Comparison of ENCODE assay signal across 1 cellular context in the genomic region with DNA sequence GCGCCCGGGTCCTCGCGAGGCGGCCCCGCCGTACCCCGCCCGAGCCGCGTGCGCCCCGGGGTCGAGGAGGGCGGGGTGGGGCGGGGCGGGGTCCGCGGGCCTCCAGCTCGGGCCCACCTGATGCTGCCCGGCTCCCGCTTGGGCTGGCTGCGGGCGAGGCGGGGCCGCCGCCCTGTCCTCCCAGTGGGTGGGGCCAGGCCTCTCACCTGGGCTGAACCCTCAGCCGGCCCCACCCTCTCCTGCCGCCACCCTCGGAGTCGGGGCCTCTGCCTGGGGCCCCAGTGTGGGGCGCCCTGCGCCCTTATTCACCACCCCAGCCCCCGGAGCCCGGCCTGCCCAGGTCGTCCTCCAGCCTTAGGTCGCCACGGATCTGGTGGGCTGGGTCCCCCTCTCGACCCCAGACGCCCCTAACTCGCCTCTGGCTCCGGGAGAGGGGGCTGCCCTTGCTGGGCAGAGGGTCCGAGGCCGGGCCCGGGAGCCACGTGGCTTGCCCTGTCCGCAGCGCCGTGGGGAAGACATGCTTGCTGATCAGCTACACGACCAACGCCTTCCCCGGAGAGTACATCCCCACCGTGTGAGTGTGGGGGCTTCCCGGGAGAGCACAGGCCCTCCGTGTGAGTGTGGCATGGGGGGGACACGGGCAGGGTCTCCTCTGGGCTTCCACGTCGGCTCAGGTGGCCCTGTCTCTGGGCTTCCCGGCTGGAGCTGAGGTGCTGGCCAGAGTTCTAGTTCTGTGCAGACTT.
TF ChIP-seq lines count a peak whose summit lies in the region.

No MANE protein-coding gene starts in this region.

TF ChIP-seq in K562, 482 proteins besides CTCF, POLR2A, EP300 and RAD21 (continued from another document and continues in another):
- TF ChIP-seq, protein P1, sequence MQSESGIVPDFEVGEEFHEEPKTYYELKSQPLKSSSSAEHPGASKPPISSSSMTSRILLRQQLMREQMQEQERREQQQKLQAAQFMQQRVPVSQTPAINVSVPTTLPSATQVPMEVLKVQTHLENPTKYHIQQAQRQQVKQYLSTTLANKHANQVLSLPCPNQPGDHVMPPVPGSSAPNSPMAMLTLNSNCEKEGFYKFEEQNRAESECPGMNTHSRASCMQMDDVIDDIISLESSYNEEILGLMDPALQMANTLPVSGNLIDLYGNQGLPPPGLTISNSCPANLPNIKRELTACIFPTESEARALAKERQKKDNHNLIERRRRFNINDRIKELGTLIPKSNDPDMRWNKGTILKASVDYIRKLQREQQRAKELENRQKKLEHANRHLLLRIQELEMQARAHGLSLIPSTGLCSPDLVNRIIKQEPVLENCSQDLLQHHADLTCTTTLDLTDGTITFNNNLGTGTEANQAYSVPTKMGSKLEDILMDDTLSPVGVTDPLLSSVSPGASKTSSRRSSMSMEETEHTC (IDR thresholded peaks at IDR 0.05): no peak
- peak in 1 of 2 experiments; percentile 90; a peak in 2 of 4 replicates for TF ChIP-seq HDAC1 (IDR thresholded peaks at IDR 0.05)
- no peak for TF ChIP-seq ETV5 (CRISPR knock-in tag; IDR thresholded peaks at IDR 0.05; ENCODE audit: low read depth)
- TF ChIP-seq ESRRB (CRISPR knock-in tag; IDR thresholded peaks at IDR 0.05; ENCODE audit: borderline replicate concordance): no peak
- TF ChIP-seq NKRF (IDR thresholded peaks at IDR 0.05; ENCODE audit: borderline replicate concordance): peak; percentile 88
- TF ChIP-seq SMARCC2 (IDR thresholded peaks at IDR 0.05; ENCODE audit: low read depth): 0 out of 2 replicates have a peak, but pooled peaks have one; percentile 36
- no peak for TF ChIP-seq ZSCAN32 (CRISPR knock-in tag; IDR thresholded peaks at IDR 0.05)
- peak; percentile 44 for TF ChIP-seq U2AF1 (optimal IDR thresholded peaks at IDR 0.05; ENCODE audit: low read depth, low read length)
- no peak for TF ChIP-seq NCOA1 (IDR thresholded peaks at IDR 0.05; ENCODE audit: low read depth)
- TF ChIP-seq DMBX1 (CRISPR knock-in tag; IDR thresholded peaks at IDR 0.05; ENCODE audit: borderline replicate concordance): no peak
- TF ChIP-seq U2AF2 (optimal IDR thresholded peaks at IDR 0.05; ENCODE audit: low read depth, low read length): no peak
- no peak for TF ChIP-seq PHB2 (IDR thresholded peaks at IDR 0.05; ENCODE audit: low read depth)
- TF ChIP-seq MTA2 (IDR thresholded peaks at IDR 0.05; ENCODE audit: low read depth): no peak
- TF ChIP-seq, protein P2, sequence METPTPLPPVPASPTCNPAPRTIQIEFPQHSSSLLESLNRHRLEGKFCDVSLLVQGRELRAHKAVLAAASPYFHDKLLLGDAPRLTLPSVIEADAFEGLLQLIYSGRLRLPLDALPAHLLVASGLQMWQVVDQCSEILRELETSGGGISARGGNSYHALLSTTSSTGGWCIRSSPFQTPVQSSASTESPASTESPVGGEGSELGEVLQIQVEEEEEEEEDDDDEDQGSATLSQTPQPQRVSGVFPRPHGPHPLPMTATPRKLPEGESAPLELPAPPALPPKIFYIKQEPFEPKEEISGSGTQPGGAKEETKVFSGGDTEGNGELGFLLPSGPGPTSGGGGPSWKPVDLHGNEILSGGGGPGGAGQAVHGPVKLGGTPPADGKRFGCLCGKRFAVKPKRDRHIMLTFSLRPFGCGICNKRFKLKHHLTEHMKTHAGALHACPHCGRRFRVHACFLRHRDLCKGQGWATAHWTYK (CRISPR knock-in tag; IDR thresholded peaks at IDR 0.05): 0 out of 2 replicates have a peak, but pooled peaks have one; percentile 66
- peak; percentile 46; the same call in 1 of the 2 replicates for TF ChIP-seq ZBTB17 (CRISPR knock-in tag; IDR thresholded peaks at IDR 0.05)
- no peak for TF ChIP-seq NCOR1 (IDR thresholded peaks at IDR 0.05)
- TF ChIP-seq THAP12 (CRISPR knock-in tag; IDR thresholded peaks at IDR 0.05): no peak
- TF ChIP-seq FUS (optimal IDR thresholded peaks at IDR 0.05; ENCODE audit: low read depth, low read length): no peak
- no peak for TF ChIP-seq CBX2 (IDR thresholded peaks at IDR 0.05; ENCODE audit: insufficient read depth, low read length, poor library complexity, severe bottlenecking)
- TF ChIP-seq PYGO2 (tag; IDR thresholded peaks at IDR 0.05): no peak
- no peak for TF ChIP-seq ZC3H8 (IDR thresholded peaks at IDR 0.05)
- no peak for TF ChIP-seq MEIS2 (IDR thresholded peaks at IDR 0.05; ENCODE audit: partially characterized antibody)
- no peak for TF ChIP-seq RBBP5 (IDR thresholded peaks at IDR 0.05; ENCODE audit: borderline replicate concordance, insufficient read depth, low read length, poor library complexity, severe bottlenecking)
- TF ChIP-seq TCF7 (IDR thresholded peaks at IDR 0.05; ENCODE audit: borderline replicate concordance): no peak
- TF ChIP-seq ZBTB34 (CRISPR knock-in tag; IDR thresholded peaks at IDR 0.05): no peak
- peak; percentile 42 for TF ChIP-seq SMAD1 (IDR thresholded peaks at IDR 0.05; ENCODE audit: low read depth, low read length, partially characterized antibody)
- TF ChIP-seq SIN3B (IDR thresholded peaks at IDR 0.05; ENCODE audit: low read depth): peak; percentile 40; the same call in 1 of the 2 replicates
- TF ChIP-seq UBTF (IDR thresholded peaks at IDR 0.05; ENCODE audit: borderline replicate concordance in 1 of 2, low read depth in 2 of 2, low read length in 2 of 2): no peak
- peak; percentile 64; the same call in 1 of the 2 replicates for TF ChIP-seq PHF8 (IDR thresholded peaks at IDR 0.05; ENCODE audit: borderline replicate concordance, low read length)
- 0 out of 2 replicates have a peak, but pooled peaks have one; percentile 61 for TF ChIP-seq GATAD2A (IDR thresholded peaks at IDR 0.05)
- TF ChIP-seq JUN (IDR thresholded peaks at IDR 0.05; ENCODE audit: borderline replicate concordance, low read depth, low read length): no peak
- no peak for TF ChIP-seq JUN (CRISPR knock-in tag; IDR thresholded peaks at IDR 0.05; ENCODE audit: borderline replicate concordance)
- no peak for TF ChIP-seq ZZZ3 (IDR thresholded peaks at IDR 0.05)
- TF ChIP-seq HDGF (IDR thresholded peaks at IDR 0.05): no peak
- TF ChIP-seq, protein P3, sequence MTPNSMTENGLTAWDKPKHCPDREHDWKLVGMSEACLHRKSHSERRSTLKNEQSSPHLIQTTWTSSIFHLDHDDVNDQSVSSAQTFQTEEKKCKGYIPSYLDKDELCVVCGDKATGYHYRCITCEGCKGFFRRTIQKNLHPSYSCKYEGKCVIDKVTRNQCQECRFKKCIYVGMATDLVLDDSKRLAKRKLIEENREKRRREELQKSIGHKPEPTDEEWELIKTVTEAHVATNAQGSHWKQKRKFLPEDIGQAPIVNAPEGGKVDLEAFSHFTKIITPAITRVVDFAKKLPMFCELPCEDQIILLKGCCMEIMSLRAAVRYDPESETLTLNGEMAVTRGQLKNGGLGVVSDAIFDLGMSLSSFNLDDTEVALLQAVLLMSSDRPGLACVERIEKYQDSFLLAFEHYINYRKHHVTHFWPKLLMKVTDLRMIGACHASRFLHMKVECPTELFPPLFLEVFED (CRISPR knock-in tag; conservative IDR thresholded peaks at IDR 0.05): no peak
- no peak for TF ChIP-seq ZBTB8A (IDR thresholded peaks at IDR 0.05; ENCODE audit: partially characterized antibody)
- no peak for TF ChIP-seq GATA2 (CRISPR knock-in tag; IDR thresholded peaks at IDR 0.05)
- no peak for TF ChIP-seq CREB3 (tag; conservative IDR thresholded peaks at IDR 0.05; ENCODE audit: low read depth)
- TF ChIP-seq TBP (optimal IDR thresholded peaks at IDR 0.05; ENCODE audit: low read depth, low read length): peak; percentile 38
- TF ChIP-seq RBM22 (IDR thresholded peaks at IDR 0.05; ENCODE audit: low read depth, low read length, poor library complexity, severe bottlenecking): no peak
- no peak for TF ChIP-seq ZNF780A (CRISPR knock-in tag; IDR thresholded peaks at IDR 0.05)
- TF ChIP-seq SETDB1 (IDR thresholded peaks at IDR 0.05; ENCODE audit: low read length): no peak
- TF ChIP-seq HNRNPL (IDR thresholded peaks at IDR 0.05; ENCODE audit: low read depth, low read length): peak; percentile 90
- TF ChIP-seq ZNF311 (CRISPR knock-in tag; IDR thresholded peaks at IDR 0.05): no peak
- 0 out of 2 replicates have a peak, but pooled peaks have one; percentile 53 for TF ChIP-seq ZNF583 (CRISPR knock-in tag; IDR thresholded peaks at IDR 0.05)
- no peak for TF ChIP-seq LARP7 (IDR thresholded peaks at IDR 0.05)
- peak; percentile 4 for TF ChIP-seq CHD1 (IDR thresholded peaks at IDR 0.05; ENCODE audit: low read length)
- TF ChIP-seq ZBTB7A (IDR thresholded peaks at IDR 0.05; ENCODE audit: borderline replicate concordance, control insufficient read depth, low read depth, low read length): peak; percentile 31; the same call in 1 of the 2 replicates
- TF ChIP-seq ZEB2 (IDR thresholded peaks at IDR 0.05): no peak
